In the genomic region with DNA sequence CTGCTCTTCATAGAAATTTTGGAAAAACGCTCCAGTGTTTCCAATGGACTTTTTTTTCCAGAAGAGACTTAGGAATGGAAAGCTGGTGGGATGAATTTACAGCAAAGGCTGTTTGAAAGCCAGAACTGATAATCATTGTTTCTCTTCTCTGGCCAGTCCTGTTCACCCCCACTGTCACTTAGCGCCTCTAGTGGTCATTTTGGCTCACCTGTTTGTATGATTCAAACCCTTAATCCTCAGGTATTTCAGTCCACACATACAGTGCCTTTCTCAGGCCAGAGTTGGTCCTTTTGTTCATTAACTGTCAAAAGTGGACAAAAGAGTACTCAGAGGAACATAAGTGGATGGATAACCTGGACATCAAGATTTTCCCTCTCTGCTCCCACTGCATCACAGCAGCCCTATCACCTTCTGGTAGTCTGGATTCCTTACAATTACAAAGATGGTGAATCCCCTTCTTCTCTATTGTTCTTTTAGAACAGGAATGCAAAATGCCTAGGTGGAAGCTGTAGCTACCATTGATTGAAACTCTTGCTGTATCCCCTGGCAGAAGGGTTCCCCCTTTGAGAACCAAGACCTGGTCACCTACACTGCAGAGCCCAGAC, we compare ENCODE assay signal across 9 cellular contexts.
DNase-seq lines count a peak whose midpoint lies in the region; ATAC-seq and TF ChIP-seq lines count a peak whose summit lies in the region.
"Had no signal": no experiment of that assay in that cellular context is flagged by ENCODE, and none has a peak within 500 bp of the region (broad histone marks: within the 10 kb centered on the region; RNA-seq: fewer than 3 reads in every experiment).

No MANE protein-coding gene starts in this region.

- intact Hi-C loops in esophagus muscularis mucosa (cut with DNase I), result no loop called here

- no peak overlapping the region for H3K27ac ChIP-seq in CD8-positive, alpha-beta memory T cell (ENCODE audit: low read depth, low read length)
- no peak overlapping the region for H3K27ac ChIP-seq in esophagus muscularis mucosa (replicated peaks in 1 of 4)

- H3K4me3 Mint-ChIP-seq in CD8-positive, alpha-beta memory T cell, result no peak overlapping the region

- no peak for TF ChIP-seq EP300 in esophagus muscularis mucosa (IDR thresholded peaks at IDR 0.05)

- no peaks in the 10 kb centered on the region for H3K27me3 Mint-ChIP-seq in CD8-positive, alpha-beta memory T cell

- H3K4me3 ChIP-seq in epithelial cell of esophagus (ENCODE audit: low read length) (no peak overlapping the region), esophagus muscularis mucosa (no peak overlapping the region)
- no peak overlapping the region for H3K4me3 ChIP-seq in CD8-positive, alpha-beta memory T cell (ENCODE audit: low read length)
- H3K4me3 ChIP-seq: HAP-1 had no signal

- ATAC-seq in GM21447 (IDR thresholded peaks at IDR 0.05; ENCODE audit: unreplicated experiment) (peak; percentile 91), HG03571 (IDR thresholded peaks at IDR 0.05; ENCODE audit: unreplicated experiment) (peak; percentile 82)

- H3K9me3 Mint-ChIP-seq in CD8-positive, alpha-beta memory T cell, result peaks cover 0 to 6% (median 0%) of the 10 kb centered on the region in 5 donors

- no peaks in the 10 kb centered on the region for H3K4me1 ChIP-seq in CD8-positive, alpha-beta memory T cell (ENCODE audit: insufficient read depth, low read length)
- no peaks in the 10 kb centered on the region for H3K4me1 ChIP-seq in esophagus muscularis mucosa
- H3K4me1 ChIP-seq: HAP-1 had no signal

- no peaks in the 10 kb centered on the region for H3K4me1 Mint-ChIP-seq in CD8-positive, alpha-beta memory T cell

- H3K36me3 ChIP-seq in CD8-positive, alpha-beta memory T cell (ENCODE audit: insufficient read depth, low read length), result no peaks in the 10 kb centered on the region
- H3K36me3 ChIP-seq in esophagus muscularis mucosa, result no peaks in the 10 kb centered on the region
- H3K36me3 ChIP-seq: HAP-1 had no signal

- H3K36me3 Mint-ChIP-seq in CD8-positive, alpha-beta memory T cell, result no peaks in the 10 kb centered on the region

- no peaks in the 10 kb centered on the region for H3K27me3 ChIP-seq in CD8-positive, alpha-beta memory T cell (ENCODE audit: insufficient read depth, low read length, poor library complexity, severe bottlenecking)
- no peaks in the 10 kb centered on the region for H3K27me3 ChIP-seq in esophagus muscularis mucosa

- TF ChIP-seq POLR2A in esophagus muscularis mucosa (IDR thresholded peaks at IDR 0.05; ENCODE audit: low read depth), result no peak

- no peak overlapping the region for H3K27ac Mint-ChIP-seq in CD8-positive, alpha-beta memory T cell

- TF ChIP-seq CTCF in GM10266 (IDR thresholded peaks at IDR 0.05; ENCODE audit: control insufficient read depth, insufficient read depth, low read depth, missing control alignments) (peak; percentile 68), epithelial cell of esophagus (IDR thresholded peaks at IDR 0.05; ENCODE audit: insufficient read depth, low read depth, low read length, missing control alignments) (peak; percentile 55), esophagus muscularis mucosa (IDR thresholded peaks at IDR 0.05) (no peak)

- POLR2A ChIA-PET in CD8-positive, alpha-beta memory T cell (lab: Charles Lee), result no interaction called here

- H3K9me3 ChIP-seq in CD8-positive, alpha-beta memory T cell (ENCODE audit: low read length), result no peaks in the 10 kb centered on the region
- no peaks in the 10 kb centered on the region for H3K9me3 ChIP-seq in esophagus muscularis mucosa
- H3K9me3 ChIP-seq: HAP-1 had no signal

- DNase-seq in GM10266 (ENCODE audit: extremely low spot score), result peak; percentile 4
- DNase-seq in epithelial cell of esophagus (ENCODE audit: low read depth), result peak; percentile 33
- DNase-seq in NCI-H2081 treated with DMSO at 0.1 percent for 48 hours (lab: John Stamatoyannopoulos, UW), result no peak
- DNase-seq in CD8-positive, alpha-beta memory T cell, result no peak
- no peak for DNase-seq in kidney glomerular epithelial cell (lab: John Stamatoyannopoulos, UW)
- no peak for DNase-seq in esophagus muscularis mucosa (ENCODE audit: extremely low spot score)

- CTCF ChIA-PET in CD8-positive, alpha-beta memory T cell (lab: Charles Lee), result no interaction called here

- 23% methylated on average over 2 of the region's 2 CpGs for WGBS in esophagus muscularis mucosa

Comparison
In these comparisons a context has a peak if more than half of its experiments do, and no peak if none do; other contexts are left out.
1. DNase-seq: peak in GM10266 (single experiment) and epithelial cell of esophagus (single experiment); none in NCI-H2081 treated with DMSO at 0.1 percent for 48 hours (single experiment), CD8-positive, alpha-beta memory T cell (0 of 5), kidney glomerular epithelial cell (single experiment) and esophagus muscularis mucosa (single experiment).
2. CTCF ChIP-seq: peak in GM10266 (single experiment) and epithelial cell of esophagus (single experiment); none in esophagus muscularis mucosa (0 of 3).